Comparison of ENCODE assay signal across 10 cellular contexts in genomic region chr3:126487151-126487771, GRCh38. TPM values are rescaled to one million over a fixed set of nuclear protein-coding genes. Genes with fewer than 3 reads are reported as not detected.
DNase-seq lines count a peak whose midpoint lies in the region; ATAC-seq and TF ChIP-seq lines count a peak whose summit lies in the region.
"Had no signal": no experiment of that assay in that cellular context is flagged by ENCODE, and none has a peak within 500 bp of the region (broad histone marks: within the 10 kb centered on the region; RNA-seq: fewer than 3 reads in every experiment).

No MANE protein-coding gene starts in this region.

- H3K9me2 ChIP-seq in Karpas-422 (replicated peaks; ENCODE audit: insufficient read depth, low read length): no peaks in the 10 kb centered on the region

- no peak for TF ChIP-seq CTCF in epithelial cell of esophagus (IDR thresholded peaks at IDR 0.05; ENCODE audit: insufficient read depth, low read depth, low read length, missing control alignments)
- peak in 4 of 5 experiments; percentile 21 to 34 (median 27) for TF ChIP-seq CTCF in gastrocnemius medialis (IDR thresholded peaks at IDR 0.05 in 4 of 5, conservative IDR thresholded peaks at IDR 0.05 in 1 of 5)

- H3K4me3 ChIP-seq in epithelial cell of esophagus (ENCODE audit: low read length) (no peak overlapping the region), gastrocnemius medialis (no peak overlapping the region), Karpas-422 (ENCODE audit: low read length) (no peak overlapping the region)

- H3K4me1 ChIP-seq in gastrocnemius medialis (peaks cover 23 to 55% of the 10 kb centered on the region in 2 donors), Karpas-422 (ENCODE audit: low read length) (no peaks in the 10 kb centered on the region)

- H3K79me2 ChIP-seq in Karpas-422 (ENCODE audit: low read length): no peaks in the 10 kb centered on the region

- H3K36me3 ChIP-seq in gastrocnemius medialis (no peaks in the 10 kb centered on the region), Karpas-422 (ENCODE audit: insufficient read depth, low read length) (no peaks in the 10 kb centered on the region)

- peak; percentile 35 for DNase-seq in DMS 273 (lab: John Stamatoyannopoulos, UW; ENCODE audit: unreplicated experiment)
- no peak for DNase-seq in DMS 273 treated with DMSO at 0.1 percent for 48 hours (lab: John Stamatoyannopoulos, UW)
- DNase-seq in SK-MEL-5 (ENCODE audit: low read depth, low spot score): peak; percentile 86
- peak; percentile 72 for DNase-seq in epithelial cell of esophagus (ENCODE audit: low read depth)
- DNase-seq in gastrocnemius medialis: no peak
- no peak for DNase-seq in Karpas-422
- DNase-seq in stimulated activated CD4-positive, alpha-beta T cell treated with anti-CD3 and anti-CD28 coated beads, Interleukin-4, amount 100 ng/mL, for 24 hours: no peak
- DNase-seq: NCI-H1436 had no signal

- no peak overlapping the region for H2AFZ ChIP-seq in Karpas-422 (ENCODE audit: low read length)

- H3K9ac ChIP-seq in Karpas-422 (ENCODE audit: low read length): no peak overlapping the region

- in situ Hi-C loops in SK-MEL-5 (cut with HindIII; ENCODE audit: low pct_unique_long_range_greater_than_20kb, low sequenced_read_pairs): no loop called here
- in situ Hi-C loops in gastrocnemius medialis (cut with MboI; ENCODE audit: low sequenced_read_pairs in 4 of 4): no loop called here

- no peak overlapping the region for H3K4me2 ChIP-seq in Karpas-422 (ENCODE audit: low read depth, low read length, poor library complexity, severe bottlenecking)

- intact Hi-C loops in gastrocnemius medialis (cut with DNase I; ENCODE audit: low total_unique reads): no loop called here

- ATAC-seq in gastrocnemius medialis (peak; percentile 66 to 74), HG03521 (IDR thresholded peaks at IDR 0.05; ENCODE audit: unreplicated experiment) (no peak)

- no peaks in the 10 kb centered on the region for H4K20me1 ChIP-seq in Karpas-422 (ENCODE audit: insufficient read depth, low read depth, low read length)

- H3K9me3 ChIP-seq in gastrocnemius medialis (no peaks in the 10 kb centered on the region), Karpas-422 (ENCODE audit: low read length) (no peaks in the 10 kb centered on the region)

- no peaks in the 10 kb centered on the region for H3K27me3 ChIP-seq in gastrocnemius medialis
- no peaks in the 10 kb centered on the region for H3K27me3 ChIP-seq in Karpas-422 (ENCODE audit: low read length)

- H3K27ac ChIP-seq in gastrocnemius medialis (peak overlapping the region; percentile 15 to 54 (median 40)), Karpas-422 (ENCODE audit: low read length) (no peak overlapping the region)
- H3K27ac ChIP-seq: 22Rv1 had no signal

- no peak for TF ChIP-seq POLR2A in gastrocnemius medialis (IDR thresholded peaks at IDR 0.05)

RNA-seq across cellular contexts. Expression of gene ZXDC, which starts 11.6 kb away (rescaled TPM):
- 19.0 and 20.9 TPM in 2 replicates for total RNA-seq in SK-MEL-5 (2014; rRNA removed; shearing (Covaris generic))
- 20.4 and 29.3 TPM in 2 replicates for polyA plus RNA-seq in SK-MEL-5 (2015; cell fraction: cytosol; rRNA removed)
- 80.5 and 85.3 TPM in 2 replicates for polyA plus RNA-seq in SK-MEL-5 (2015; cell fraction: nucleus; rRNA removed)
- total RNA-seq in gastrocnemius medialis: 10 to 100 TPM; 40.9 to 54.2 (median 45.4) TPM
- 18.9 and 25.6 TPM in 2 replicates for total RNA-seq in Karpas-422 (2014; rRNA removed; shearing (Covaris generic); ENCODE audit: low replicate concordance)

RNA-seq across cellular contexts. Expression of gene UROC1, which starts 30.3 kb away (rescaled TPM):
- total RNA-seq in SK-MEL-5 (2014; rRNA removed; shearing (Covaris generic)): 0.05 and 0.21 TPM in 2 replicates
- polyA plus RNA-seq in SK-MEL-5 (2015; cell fraction: cytosol; rRNA removed): 0.09 and 0.25 TPM in 2 replicates
- polyA plus RNA-seq in SK-MEL-5 (2015; cell fraction: nucleus; rRNA removed): 0.06 TPM in 1 of 2 replicates, not detected in the other
- under 1 TPM in 2 of 4 donors, not detected in 2; 0.07 to 0.36 TPM for total RNA-seq in gastrocnemius medialis
- total RNA-seq in Karpas-422 (2014; rRNA removed; shearing (Covaris generic); ENCODE audit: low replicate concordance): not detected in 2 replicates

RNA-seq across cellular contexts. Expression of gene CHST13, which starts 36.7 kb away (rescaled TPM):
- total RNA-seq in SK-MEL-5 (2014; rRNA removed; shearing (Covaris generic)): 0.77 and 1.7 TPM in 2 replicates
- polyA plus RNA-seq in SK-MEL-5 (2015; cell fraction: cytosol; rRNA removed): 4.3 and 9.0 TPM in 2 replicates
- not detected in 2 replicates for polyA plus RNA-seq in SK-MEL-5 (2015; cell fraction: nucleus; rRNA removed)
- under 1 TPM in 1 of 4 donors, not detected in 3; 0.49 TPM for total RNA-seq in gastrocnemius medialis
- not detected in 2 replicates for total RNA-seq in Karpas-422 (2014; rRNA removed; shearing (Covaris generic); ENCODE audit: low replicate concordance)

Comparison
In these comparisons a context has a peak if more than half of its experiments do, and no peak if none do; other contexts are left out.
1. DNase-seq: peak in DMS 273 (single experiment), SK-MEL-5 (single experiment) and epithelial cell of esophagus (single experiment); none in DMS 273 treated with DMSO at 0.1 percent for 48 hours (single experiment), gastrocnemius medialis (0 of 2), Karpas-422 (single experiment) and stimulated activated CD4-positive, alpha-beta T cell treated with anti-CD3 and anti-CD28 coated beads, Interleukin-4, amount 100 ng/mL, for 24 hours (single experiment).